In genomic region chr11:61892085-61892370, GRCh38 we compare ENCODE assay signal across 8 cellular contexts. TPM values are rescaled to one million over a fixed set of nuclear protein-coding genes. Genes with fewer than 3 reads are reported as not detected.
A peak's percentile ranks its signal among the peaks of the same experiment; 100 is the strongest.
DNase-seq lines count a peak whose midpoint lies in the region; ATAC-seq and TF ChIP-seq lines count a peak whose summit lies in the region.

No MANE protein-coding gene starts in this region.

- H3K9me3 Mint-ChIP-seq in CD14-positive monocyte: peaks cover 0 to 2% (median 0%) of the 10 kb centered on the region in 7 donors

- no peak for TF ChIP-seq POLR2A in Peyer's patch (IDR thresholded peaks at IDR 0.05)

- intact Hi-C loops in CD14-positive monocyte (cut with micrococcal nuclease): loop anchor here in 1 of 2 donors (5.0 kb wide), 1 partner anchor 95 kb away; no protein-coding TSS in a partner anchor

- H3K36me3 ChIP-seq in Peyer's patch: peaks cover 0 to 4% (median 0%) of the 10 kb centered on the region in 3 donors

- H3K27ac ChIP-seq in Peyer's patch: peak overlapping the region; percentile 77 to 90 (median 80)

- peaks cover 23% of the 10 kb centered on the region for H3K4me1 Mint-ChIP-seq in CD14-positive monocyte

- H3K4me3 ChIP-seq in Peyer's patch (peak overlapping the region; percentile 80 to 98 (median 94)), foreskin fibroblast (ENCODE audit: low read depth in 1 of 2, low read length in 2 of 2) (peak overlapping the region; percentile 31 to 36), skeletal muscle cell (ENCODE audit: low read depth, low read length) (peak overlapping the region; percentile 37)

- H3K9me3 ChIP-seq in Peyer's patch: no peaks in the 10 kb centered on the region

- H3K27ac Mint-ChIP-seq in CD14-positive monocyte: no peak overlapping the region

- H3K4me3 Mint-ChIP-seq in CD14-positive monocyte: peak overlapping the region; percentile 67

- TF ChIP-seq CTCF in CD14-positive monocyte (IDR thresholded peaks at IDR 0.05) (no peak), Peyer's patch (IDR thresholded peaks at IDR 0.05) (no peak), foreskin fibroblast (IDR thresholded peaks at IDR 0.05; ENCODE audit: low read depth, low read length) (no peak)

- H3K27me3 Mint-ChIP-seq in CD14-positive monocyte (ENCODE audit: low read depth in 3 of 3): peaks cover 9 to 18% (median 17%) of the 10 kb centered on the region in 3 donors

- peaks cover 4 to 13% (median 9%) of the 10 kb centered on the region in 4 donors for H3K4me1 ChIP-seq in Peyer's patch

- ATAC-seq in GM21447 (IDR thresholded peaks at IDR 0.05; ENCODE audit: unreplicated experiment) (peak; percentile 33), GM21367 (IDR thresholded peaks at IDR 0.05; ENCODE audit: unreplicated experiment) (no peak)

- H3K36me3 Mint-ChIP-seq in CD14-positive monocyte: no peaks in the 10 kb centered on the region

- DNase-seq in CD14-positive monocyte (ENCODE audit: low spot score) (no peak), Peyer's patch (peak in 2 of 3 donors; percentile 78 to 83), foreskin fibroblast (no peak), skeletal muscle cell (ENCODE audit: low read depth) (no peak), GM19240 (ENCODE audit: insufficient read length, low spot score) (no peak), OCI-M2 (lab: John Stamatoyannopoulos, UW; ENCODE audit: unreplicated experiment) (no peak)

- no peaks in the 10 kb centered on the region for H3K27me3 ChIP-seq in Peyer's patch

RNA-seq across cellular contexts. Expression of gene FADS3, which starts 0.7 kb away (rescaled TPM):
- polyA plus RNA-seq in CD14-positive monocyte: 1 to 10 TPM; 2.5 to 5.8 TPM
- total RNA-seq in Peyer's patch: 10 to 100 TPM in 3 of 4 donors, 1 to 10 TPM in 1; 9.5 to 76.7 (median 18.4) TPM

RNA-seq across cellular contexts. Expression of gene RAB3IL1, which starts 25.3 kb away (rescaled TPM):
- polyA plus RNA-seq in CD14-positive monocyte: not detected
- total RNA-seq in Peyer's patch: 10 to 100 TPM in 1 of 4 donors, 1 to 10 TPM in 3; 1.1 to 28.1 (median 5.7) TPM

RNA-seq across cellular contexts. Expression of gene BEST1, which starts 58.1 kb away (rescaled TPM):
- polyA plus RNA-seq in CD14-positive monocyte: 1 to 10 TPM; 5.9 to 7.4 TPM
- 1 to 10 TPM in 3 of 4 donors, under 1 TPM in 1; 0.47 to 4.1 (median 2.3) TPM for total RNA-seq in Peyer's patch

Comparison
In these comparisons a context has a peak if more than half of its experiments do, and no peak if none do; other contexts are left out.
1. DNase-seq: peak in Peyer's patch (2 of 3); none in CD14-positive monocyte (single experiment), foreskin fibroblast (0 of 2), skeletal muscle cell (single experiment), GM19240 (single experiment) and OCI-M2 (single experiment).
2. H3K4me3 ChIP-seq: peak in every context shown above with its lines; median percentile 94 in Peyer's patch; 37 in skeletal muscle cell; 34 in foreskin fibroblast.